17 cellular contexts compared by ENCODE assay signal in genomic region chr13:110922506-110922905, GRCh38. TPM values are rescaled to one million over a fixed set of nuclear protein-coding genes. Genes with fewer than 3 reads are reported as not detected.
A peak's percentile ranks its signal among the peaks of the same experiment; 100 is the strongest.
DNase-seq lines count a peak whose midpoint lies in the region; ATAC-seq, FAIRE-seq and TF ChIP-seq lines count a peak whose summit lies in the region.
"Had no signal": no experiment of that assay in that cellular context is flagged by ENCODE, and none has a peak within 500 bp of the region (broad histone marks: within the 10 kb centered on the region; RNA-seq: fewer than 3 reads in every experiment).

No MANE protein-coding gene starts in this region.

- no peak for DNase-seq in SK-N-SH
- peak in 1 of 2 experiments; percentile 38 for DNase-seq in H1 (ENCODE audit: low read depth in 1 of 2, low spot score in 2 of 2)
- no peak for DNase-seq in neuronal stem cell (ENCODE audit: low spot score)
- no peak for DNase-seq in activated naive CD8-positive, alpha-beta T cell treated with anti-CD3 and anti-CD28 coated beads, Interleukin-2, amount 50 U/mL, for 24 hours
- no peak for DNase-seq in activated T-cell treated with anti-CD3 and anti-CD28 coated beads, Interleukin-2, amount 50 U/mL, for 1 hour
- no peak for DNase-seq in inferior parietal cortex (ENCODE audit: extremely low spot score)
- no peak for DNase-seq in activated CD8-positive, alpha-beta T cell treated with anti-CD3 and anti-CD28 coated beads, Interleukin-2, amount 10 ng/mL, durations not matched to agents 7 days and 5 days
- DNase-seq: CD8-positive, alpha-beta T cell; COR-L47; DMS153; DMS79 treated with DMSO at 0.1 percent for 48 hours; EL had no signal

- H3K23ac ChIP-seq in H1 (ENCODE audit: insufficient read length) = no peak overlapping the region
- no peak overlapping the region for H3K23ac ChIP-seq in neuronal stem cell (ENCODE audit: low read depth, low read length, poor library complexity)

- peaks cover 29% of the 10 kb centered on the region for H3K27me3 Mint-ChIP-seq in activated naive CD8-positive, alpha-beta T cell treated with anti-CD3 and anti-CD28 coated beads, Interleukin-2, amount 50 U/mL, for 24 hours
- H3K27me3 Mint-ChIP-seq in activated CD8-positive, alpha-beta T cell treated with anti-CD3 and anti-CD28 coated beads, Interleukin-2, amount 10 ng/mL, durations not matched to agents 7 days and 5 days (ENCODE audit: low read depth) = peaks cover 36% of the 10 kb centered on the region

- H3K23me2 ChIP-seq in H1 (ENCODE audit: low read depth, low read length) = no peaks in the 10 kb centered on the region

- H2AFZ ChIP-seq in SK-N-SH (ENCODE audit: low read depth) (no peak overlapping the region), H1 (ENCODE audit: low read length) (no peak overlapping the region), neuronal stem cell (ENCODE audit: low read length) (peak overlapping the region; percentile 64)

- peak overlapping the region; percentile 23; the same call in 1 of the 2 replicates for H2BK15ac ChIP-seq in H1 (ENCODE audit: low read length)
- H2BK15ac ChIP-seq in neuronal stem cell (ENCODE audit: low read length) = no peak overlapping the region

- H3K4ac ChIP-seq in H1 (replicated peaks; ENCODE audit: insufficient read length, low read depth, low read length) (no peak overlapping the region), neuronal stem cell (ENCODE audit: low read length) (no peak overlapping the region)

- H3K4me3 ChIP-seq in SK-N-SH (ENCODE audit: low read depth in 2 of 2, low read length in 1 of 2) (no peak overlapping the region), H1 (ENCODE audit: extremely low read depth in 1 of 4, insufficient read depth in 2 of 4, low read depth in 3 of 4, low read length in 4 of 4) (no peak overlapping the region), neuronal stem cell (ENCODE audit: low read length in 2 of 2) (no peak overlapping the region)

- H3K79me1 ChIP-seq in H1 (ENCODE audit: low read depth, low read length) (no peaks in the 10 kb centered on the region), neuronal stem cell (ENCODE audit: low read depth, low read length) (no peaks in the 10 kb centered on the region)

- peaks cover 26% of the 10 kb centered on the region for H3K4me1 Mint-ChIP-seq in activated naive CD8-positive, alpha-beta T cell treated with anti-CD3 and anti-CD28 coated beads, Interleukin-2, amount 50 U/mL, for 24 hours
- H3K4me1 Mint-ChIP-seq in activated CD8-positive, alpha-beta T cell treated with anti-CD3 and anti-CD28 coated beads, Interleukin-2, amount 10 ng/mL, durations not matched to agents 7 days and 5 days (ENCODE audit: low read depth) = peaks cover 19% of the 10 kb centered on the region

- no peak overlapping the region for H3K18ac ChIP-seq in H1 (ENCODE audit: extremely low read depth, low read length)
- H3K18ac ChIP-seq in neuronal stem cell (ENCODE audit: low read length) = no peak overlapping the region

- TF ChIP-seq RAD21 in SK-N-SH (IDR thresholded peaks at IDR 0.05; ENCODE audit: low read length) = no peak
- no peak for TF ChIP-seq RAD21 in H1 (IDR thresholded peaks at IDR 0.05 in 1 of 2, conservative IDR thresholded peaks at IDR 0.05 in 1 of 2; ENCODE audit: low read depth in 2 of 2, low read length in 2 of 2)

- TF ChIP-seq POLR2A in H1 (IDR thresholded peaks at IDR 0.05; ENCODE audit: control extremely low read depth in 1 of 2, low read depth in 2 of 2, low read length in 2 of 2) = no peak

- TF ChIP-seq CTCF in SK-N-SH (IDR thresholded peaks at IDR 0.05) (no peak), H1 (IDR thresholded peaks at IDR 0.05; ENCODE audit: control extremely low read depth in 1 of 3, insufficient read depth in 1 of 3, low read depth in 1 of 3, low read length in 3 of 3) (no peak)

- H3K4me3 Mint-ChIP-seq in activated naive CD8-positive, alpha-beta T cell treated with anti-CD3 and anti-CD28 coated beads, Interleukin-2, amount 50 U/mL, for 24 hours = no peak overlapping the region
- no peak overlapping the region for H3K4me3 Mint-ChIP-seq in activated CD8-positive, alpha-beta T cell treated with anti-CD3 and anti-CD28 coated beads, Interleukin-2, amount 10 ng/mL, durations not matched to agents 7 days and 5 days
- H3K4me3 Mint-ChIP-seq: CD8-positive, alpha-beta T cell had no signal

- no peaks in the 10 kb centered on the region for H3F3A ChIP-seq in SK-N-SH (replicated peaks; ENCODE audit: insufficient read depth)

- POLR2A ChIA-PET in SK-N-SH (lab: Yijun Ruan, JAX) (no interaction called here), H1 (lab: Charles Lee; ENCODE audit: partially characterized antibody) (no interaction called here)
- POLR2A ChIA-PET in activated CD8-positive, alpha-beta T cell treated with anti-CD3 and anti-CD28 coated beads, Interleukin-2, amount 10 ng/mL, durations not matched to agents 7 days and 5 days (lab: Charles Lee) = no interaction called here

- peak overlapping the region; percentile 78; the same call in 1 of the 2 replicates for H2BK5ac ChIP-seq in H1 (ENCODE audit: low read depth, low read length)
- H2BK5ac ChIP-seq in neuronal stem cell (ENCODE audit: low read length) = no peak overlapping the region

- no peaks in the 10 kb centered on the region for H3K9me2 ChIP-seq in SK-N-SH

- H3K9me3 Mint-ChIP-seq in activated naive CD8-positive, alpha-beta T cell treated with anti-CD3 and anti-CD28 coated beads, Interleukin-2, amount 50 U/mL, for 24 hours = no peaks in the 10 kb centered on the region
- no peaks in the 10 kb centered on the region for H3K9me3 Mint-ChIP-seq in activated CD8-positive, alpha-beta T cell treated with anti-CD3 and anti-CD28 coated beads, Interleukin-2, amount 10 ng/mL, durations not matched to agents 7 days and 5 days (ENCODE audit: insufficient read depth)
- H3K9me3 Mint-ChIP-seq: CD8-positive, alpha-beta T cell had no signal

- H4K5ac ChIP-seq in H1 (ENCODE audit: insufficient read length, low read depth, low read length) = no peak overlapping the region

- H3K27me3 ChIP-seq in SK-N-SH (ENCODE audit: insufficient read depth) (no peaks in the 10 kb centered on the region), H1 (replicated peaks in 1 of 4; ENCODE audit: control insufficient read depth in 3 of 4, extremely low read depth in 1 of 4, insufficient read depth in 3 of 4, low read length in 3 of 4) (no peaks in the 10 kb centered on the region), neuronal stem cell (ENCODE audit: control insufficient read depth in 3 of 3, insufficient read depth in 3 of 3, low read depth in 1 of 3, low read length in 3 of 3) (peaks cover 0 to 4% (median 0%) of the 10 kb centered on the region in 3 experiments)

- CTCF ChIA-PET in SK-N-SH (lab: Yijun Ruan, JAX) = interaction anchor here (1.5 kb wide), 1 partner anchor 22 kb away, joined by 3 read pairs; no protein-coding TSS in a partner anchor
- CTCF ChIA-PET in H1 (lab: Charles Lee; ENCODE audit: partially characterized antibody) = interaction anchor here (1.1 to 1.4 kb wide), 3 partner anchors 19 to 109 kb away, joined by 3 to 4 read pairs (median 3); no protein-coding TSS in a partner anchor
- CTCF ChIA-PET in activated CD8-positive, alpha-beta T cell treated with anti-CD3 and anti-CD28 coated beads, Interleukin-2, amount 10 ng/mL, durations not matched to agents 7 days and 5 days (lab: Charles Lee) = no interaction called here

- H3K14ac ChIP-seq in H1 (ENCODE audit: insufficient read length) = no peak overlapping the region
- H3K14ac ChIP-seq in neuronal stem cell (ENCODE audit: low read length) = no peak overlapping the region

- H3K4me2 ChIP-seq in SK-N-SH (no peak overlapping the region), H1 (ENCODE audit: insufficient read depth in 1 of 2, low read depth in 2 of 2, low read length in 2 of 2) (no peak overlapping the region), neuronal stem cell (ENCODE audit: insufficient read depth, low read length, poor library complexity, severe bottlenecking) (no peak overlapping the region)

- H2BK12ac ChIP-seq in H1 (ENCODE audit: low read depth, low read length) (0 out of 2 replicates have a peak overlapping the region, but pooled peaks have one; percentile 28), neuronal stem cell (ENCODE audit: low read length) (peak overlapping the region; percentile 53)

- no peak for FAIRE-seq in H1 (lab: Jason Lieb, UNC)
- FAIRE-seq: D721Med, G401.6 had no signal

- no peak overlapping the region for H3K56ac ChIP-seq in H1 (replicated peaks; ENCODE audit: insufficient read length, low read depth, low read length)

- peaks cover 2% of the 10 kb centered on the region for H3K36me3 Mint-ChIP-seq in activated naive CD8-positive, alpha-beta T cell treated with anti-CD3 and anti-CD28 coated beads, Interleukin-2, amount 50 U/mL, for 24 hours (ENCODE audit: low read depth)
- peaks cover 2% of the 10 kb centered on the region for H3K36me3 Mint-ChIP-seq in activated CD8-positive, alpha-beta T cell treated with anti-CD3 and anti-CD28 coated beads, Interleukin-2, amount 10 ng/mL, durations not matched to agents 7 days and 5 days (ENCODE audit: low read depth)
- H3K36me3 Mint-ChIP-seq: CD14-positive monocyte; CD8-positive, alpha-beta T cell had no signal

- 0 out of 3 replicates have a peak, but pooled peaks have one; percentile 20 for ATAC-seq in SK-N-SH treated with all-trans-retinoic acid at 6 μM for 48 hours
- no peak for ATAC-seq in activated naive CD8-positive, alpha-beta T cell treated with anti-CD3 and anti-CD28 coated beads, Interleukin-2, amount 50 U/mL, for 24 hours
- ATAC-seq in activated CD8-positive, alpha-beta T cell treated with anti-CD3 and anti-CD28 coated beads, Interleukin-2, amount 10 ng/mL, durations not matched to agents 7 days and 5 days = no peak
- ATAC-seq: CD8-positive, alpha-beta T cell had no signal

- H2BK120ac ChIP-seq in H1 (replicated peaks; ENCODE audit: low read depth, low read length) = no peak overlapping the region
- H2BK120ac ChIP-seq in neuronal stem cell (ENCODE audit: low read depth, low read length) = peak overlapping the region; percentile 56

- H2AK5ac ChIP-seq in H1 (ENCODE audit: low read depth, low read length) (no peak overlapping the region), neuronal stem cell (ENCODE audit: low read depth, low read length) (peak overlapping the region; percentile 90)

- H3K27ac ChIP-seq in SK-N-SH (ENCODE audit: low read depth in 2 of 2, low read length in 1 of 2) (no peak overlapping the region), H1 (ENCODE audit: low read depth, low read length) (no peak overlapping the region), neuronal stem cell (replicated peaks; ENCODE audit: low read length) (no peak overlapping the region)
- H3K27ac ChIP-seq: 22Rv1 had no signal

- 55% methylated on average over 7 of the region's 8 CpGs for WGBS in SK-N-SH (ENCODE audit: low lambda C conversion rate)
- WGBS in H1 (ENCODE audit: extremely low coverage in 1 of 2, insufficient coverage in 1 of 2, insufficient read length in 1 of 2, insufficient replicate concordance in 2 of 2, low coverage in 1 of 2, low lambda C conversion rate in 2 of 2, missing lambda C conversion rate in 1 of 2), 2 experiments = 91% methylated on average over 8 of the region's 8 CpGs; no CpG with 5 or more reads in 1 of the 2 experiments
- WGBS in neuronal stem cell (ENCODE audit: extremely low coverage in 2 of 2, insufficient read length in 2 of 2, insufficient replicate concordance in 1 of 2), 2 donors = no CpG with 5 or more reads among the region's 8 CpGs

- H3K36me3 ChIP-seq in SK-N-SH (replicated peaks in 1 of 2; ENCODE audit: control insufficient read depth in 1 of 2, insufficient read depth in 2 of 2, low read length in 1 of 2) (no peaks in the 10 kb centered on the region), H1 (ENCODE audit: control insufficient read depth in 2 of 4, insufficient read depth in 4 of 4, low read length in 3 of 4) (no peaks in the 10 kb centered on the region), neuronal stem cell (replicated peaks in 1 of 2; ENCODE audit: control insufficient read depth in 2 of 2, insufficient read depth in 2 of 2, low read length in 2 of 2) (no peaks in the 10 kb centered on the region)

- H3K9ac ChIP-seq in SK-N-SH (no peak overlapping the region), H1 (replicated peaks in 1 of 4; ENCODE audit: extremely low read depth in 1 of 4, low read depth in 3 of 4, low read length in 3 of 4) (no peak overlapping the region), neuronal stem cell (ENCODE audit: low read depth, low read length, poor library complexity) (no peak overlapping the region)

- H4K91ac ChIP-seq in H1 (replicated peaks; ENCODE audit: insufficient read length, low read length) (no peak overlapping the region), neuronal stem cell (ENCODE audit: low read depth, low read length, poor library complexity) (no peak overlapping the region)

- TF ChIP-seq EP300 in SK-N-SH (IDR thresholded peaks at IDR 0.05; ENCODE audit: borderline replicate concordance in 1 of 2, low read depth in 1 of 2, low read length in 1 of 2) (no peak), H1 (IDR thresholded peaks at IDR 0.05; ENCODE audit: borderline replicate concordance in 1 of 2, low read depth in 2 of 2, low read length in 2 of 2) (no peak)

- no peaks in the 10 kb centered on the region for H3K9me3 ChIP-seq in SK-N-SH
- no peaks in the 10 kb centered on the region for H3K9me3 ChIP-seq in H1 (ENCODE audit: insufficient read depth in 2 of 2, low read depth in 1 of 2, low read length in 1 of 2)
- no peaks in the 10 kb centered on the region for H3K9me3 ChIP-seq in neuronal stem cell (replicated peaks in 1 of 2; ENCODE audit: control insufficient read depth in 2 of 2, insufficient read depth in 1 of 2, low read depth in 1 of 2, low read length in 2 of 2)

- H3K4me1 ChIP-seq in SK-N-SH (ENCODE audit: control insufficient read depth in 1 of 2, insufficient read depth in 2 of 2, low read depth in 1 of 2, low read length in 1 of 2) = peaks cover 0 to 5% of the 10 kb centered on the region in 2 experiments; a peak in 1 of 4 replicates
- peaks cover 0 to 8% (median 2%) of the 10 kb centered on the region in 4 experiments; a peak in 2 of 7 replicates for H3K4me1 ChIP-seq in H1 (replicated peaks in 1 of 4; ENCODE audit: control insufficient read depth in 3 of 4, insufficient read depth in 4 of 4, low read length in 3 of 4)
- no peaks in the 10 kb centered on the region for H3K4me1 ChIP-seq in neuronal stem cell (ENCODE audit: control insufficient read depth in 2 of 2, insufficient read depth in 1 of 2, low read depth in 1 of 2, low read length in 2 of 2)

- no peaks in the 10 kb centered on the region for H3K79me2 ChIP-seq in SK-N-SH (ENCODE audit: insufficient read depth)
- H3K79me2 ChIP-seq in H1 (ENCODE audit: control insufficient read depth in 1 of 2, insufficient read depth in 2 of 2, low read length in 2 of 2) = no peaks in the 10 kb centered on the region

- H2BK20ac ChIP-seq in H1 (ENCODE audit: low read length) = no peak overlapping the region

- no peak overlapping the region for H3K27ac Mint-ChIP-seq in activated naive CD8-positive, alpha-beta T cell treated with anti-CD3 and anti-CD28 coated beads, Interleukin-2, amount 50 U/mL, for 24 hours
- no peak overlapping the region for H3K27ac Mint-ChIP-seq in activated CD8-positive, alpha-beta T cell treated with anti-CD3 and anti-CD28 coated beads, Interleukin-2, amount 10 ng/mL, durations not matched to agents 7 days and 5 days
- H3K27ac Mint-ChIP-seq: CD8-positive, alpha-beta T cell had no signal

- H4K8ac ChIP-seq in H1 (ENCODE audit: extremely low read depth, insufficient read depth, low read length) (no peak overlapping the region), neuronal stem cell (ENCODE audit: low read depth, low read length) (no peak overlapping the region)

- H4K20me1 ChIP-seq in SK-N-SH (ENCODE audit: insufficient read depth) (no peaks in the 10 kb centered on the region), H1 (replicated peaks in 1 of 2; ENCODE audit: control insufficient read depth in 1 of 2, insufficient read depth in 2 of 2, low read length in 2 of 2) (no peaks in the 10 kb centered on the region)

RNA-seq across cellular contexts. Expression of gene ANKRD10, which starts 7.6 kb away (rescaled TPM):
- polyA plus RNA-seq in SK-N-SH (2012; rRNA removed) (53.2 and 77.8 TPM in 2 replicates), H1 (2011; rRNA removed) (146 and 153 TPM in 2 replicates)
- polyA plus RNA-seq in SK-N-SH (2012; cell fraction: cytosol; rRNA removed) = 20.7 and 22.2 TPM in 2 replicates
- 274 and 444 TPM in 2 replicates for polyA plus RNA-seq in SK-N-SH (2012; cell fraction: nucleus; rRNA removed)
- 201 and 218 TPM in 2 replicates for total RNA-seq in H1 (2021; fragmentation: NEBNext Ultra II Directional; extraction: Animal tissue kit (Norgen Biotek cat#: 25700))
- polyA plus RNA-seq in H1 (2011; cell fraction: cytosol; rRNA removed) = 188 TPM
- 274 TPM for polyA plus RNA-seq in H1 (2011; cell fraction: nucleus; rRNA removed)
- polyA plus RNA-seq in H1 (2012, experiment 1 of 2) = 150 to 219 TPM (median 165 TPM) in 4 replicates
- polyA plus RNA-seq in H1 (2012, experiment 2 of 2) = 51.7 TPM
- 152 TPM for polyA plus RNA-seq in H1 (2013, experiment 1 of 2)
- 135 TPM for polyA plus RNA-seq in H1 (2013, experiment 2 of 2)
- 161 and 189 TPM in 2 replicates for polyA minus RNA-seq in H1 (2011; rRNA and poly(A)+ RNA removed)
- polyA minus RNA-seq in H1 (2011; cell fraction: cytosol; rRNA and poly(A)+ RNA removed) = 312 TPM
- polyA minus RNA-seq in H1 (2011; cell fraction: nucleus; rRNA and poly(A)+ RNA removed) = 593 TPM
- polyA plus RNA-seq in neuronal stem cell (2013, experiment 1 of 2) = 91.9 TPM
- 92.3 TPM for polyA plus RNA-seq in neuronal stem cell (2013, experiment 2 of 2)
- 10 to 100 TPM; 83.9 to 86.3 TPM for total RNA-seq in activated CD8-positive, alpha-beta T cell treated with anti-CD3 and anti-CD28 coated beads, Interleukin-2, amount 10 ng/mL, durations not matched to agents 7 days and 5 days
